12 cellular contexts compared by ENCODE assay signal in genomic region chr2:152167070-152167469, GRCh38.
DNase-seq lines count a peak whose midpoint lies in the region; ATAC-seq, FAIRE-seq and TF ChIP-seq lines count a peak whose summit lies in the region.
"Had no signal": no experiment of that assay in that cellular context is flagged by ENCODE, and none has a peak within 500 bp of the region (broad histone marks: within the 10 kb centered on the region; RNA-seq: fewer than 3 reads in every experiment).

No MANE protein-coding gene starts in this region.

- no peak for FAIRE-seq in RCC 7860 (lab: Jason Lieb, UNC)

- H3K36me3 ChIP-seq in GM06990 (ENCODE audit: control insufficient read depth, insufficient read depth, low read length) = no peaks in the 10 kb centered on the region
- H3K36me3 ChIP-seq: vagina had no signal

- no peaks in the 10 kb centered on the region for H3K27me3 ChIP-seq in GM06990 (replicated peaks; ENCODE audit: control insufficient read depth, insufficient read depth, low read length)
- H3K27me3 ChIP-seq: vagina had no signal

- peak overlapping the region; percentile 44 for H3K4me3 ChIP-seq in GM06990 (replicated peaks; ENCODE audit: low read depth, low read length)
- H3K4me3 ChIP-seq: vagina had no signal

- peak; percentile 46 for ATAC-seq in GM19438 (IDR thresholded peaks at IDR 0.05; ENCODE audit: low read depth, unreplicated experiment)
- peak; percentile 41 for ATAC-seq in HG03159 (IDR thresholded peaks at IDR 0.05; ENCODE audit: unreplicated experiment)

- no peak for TF ChIP-seq CTCF in GM06990 (IDR thresholded peaks at IDR 0.05; ENCODE audit: insufficient read depth, low read length, poor library complexity, severe bottlenecking)

- DNase-seq in GM06990 (ENCODE audit: extremely low read depth, insufficient read length) (no peak), fibroblast of gingiva (ENCODE audit: low read depth) (peak; percentile 4), NCI-H345 treated with DMSO at 0.1 percent for 48 hours (lab: John Stamatoyannopoulos, UW; ENCODE audit: unreplicated experiment) (no peak), HUDEP-2 (lab: John Stamatoyannopoulos, UW; ENCODE audit: unreplicated experiment in 76 of 76) (no peak), glomerular visceral epithelial cell (ENCODE audit: extremely low spot score) (no peak), RCC 7860 (ENCODE audit: low spot score) (no peak)
- DNase-seq: activated effector memory CD4-positive, alpha-beta T cell treated with Interleukin-2 at 50 U/mL for 16 hours; DMS 273 treated with DMSO at 0.1 percent for 48 hours; stimulated activated CD4-positive, alpha-beta T cell treated with anti-CD3 and anti-CD28 coated beads, Interleukin-1b, Interleukin-23, amount 100 ng/mL, for 48 hours had no signal
